31 cellular contexts compared by ENCODE assay signal in genomic region chr7:103947026-103947655, GRCh38. TPM values are rescaled to one million over a fixed set of nuclear protein-coding genes. Genes with fewer than 3 reads are reported as not detected.
"Had no signal": no experiment of that assay in that cellular context is flagged by ENCODE, and none has a peak within 500 bp of the region (broad histone marks: within the 10 kb centered on the region; RNA-seq: fewer than 3 reads in every experiment).

No MANE protein-coding gene starts in this region.

- H3K27me3 ChIP-seq: brain microvascular endothelial cell, esophagus muscularis mucosa, heart right ventricle, left lung, sigmoid colon, uterus had no signal

- ATAC-seq: heart right ventricle; left lung; lower lobe of right lung; natural killer cell treated with Interleukin-12 subunit alpha and Interleukin-12 subunit beta and Interleukin-15 and Interleukin-18, amount 100 ng/mL, for 72 hours; stimulated activated memory B cell treated with anti-CD40 and anti-IgM and Interleukin-4, amounts not matched to agents 10 μg/mL and 1 μg/mL and 100 μg/mL, for 72 hours; stimulated activated naive CD8-positive, alpha-beta T cell treated with anti-CD3 and anti-CD28 coated beads, Interleukin-15, amount 100 ng/mL, for 72 hours had no signal

- H3K4me1 Mint-ChIP-seq: activated naive CD8-positive, alpha-beta T cell treated with anti-CD3 and anti-CD28 coated beads for 36 hours; stimulated activated memory B cell treated with anti-CD40 and anti-IgM and Interleukin-4, amounts not matched to agents 10 μg/mL and 1 μg/mL and 100 μg/mL, for 72 hours; stimulated activated naive CD8-positive, alpha-beta T cell treated with anti-CD3 and anti-CD28 coated beads, Interleukin-15, amount 100 ng/mL, for 72 hours had no signal

- H3K27ac Mint-ChIP-seq: activated naive CD4-positive, alpha-beta T cell treated with anti-CD3 and anti-CD28 coated beads for 36 hours; activated naive CD8-positive, alpha-beta T cell treated with anti-CD3 and anti-CD28 coated beads for 36 hours; activated T-helper 1 cell treated with anti-CD3 and anti-CD28 coated beads, Interleukin-12 subunit alpha, Interleukin-12 subunit beta, Interleukin-2, Interleukin-4 antibody, amounts not matched to agents 30 ng/mL and 10 ng/mL and 1 ng/mL, durations not matched to agents 14 hours and 24 hours and 36 hours; endodermal cell; natural killer cell treated with Interleukin-12 subunit alpha and Interleukin-12 subunit beta and Interleukin-15 and Interleukin-18, amount 100 ng/mL, for 72 hours; stimulated activated memory B cell treated with anti-CD40 and anti-IgM and Interleukin-4, amounts not matched to agents 10 μg/mL and 1 μg/mL and 100 μg/mL, for 72 hours; stimulated activated naive CD8-positive, alpha-beta T cell treated with anti-CD3 and anti-CD28 coated beads, Interleukin-15, amount 100 ng/mL, for 72 hours; T-helper 2 cell treated with Interferon-gamma antibody and Interleukin-4, amounts not matched to agents 5 μg/mL and 100 μg/mL, for 36 hours; type B pancreatic cell had no signal

- H3K9me3 Mint-ChIP-seq: activated naive CD4-positive, alpha-beta T cell treated with anti-CD3 and anti-CD28 coated beads for 36 hours; activated naive CD8-positive, alpha-beta T cell treated with anti-CD3 and anti-CD28 coated beads for 36 hours; activated T-helper 1 cell treated with anti-CD3 and anti-CD28 coated beads, Interleukin-12 subunit alpha, Interleukin-12 subunit beta, Interleukin-2, Interleukin-4 antibody, amounts not matched to agents 30 ng/mL and 10 ng/mL and 1 ng/mL, durations not matched to agents 14 hours and 24 hours and 36 hours; endodermal cell; natural killer cell treated with Interleukin-12 subunit alpha and Interleukin-12 subunit beta and Interleukin-15 and Interleukin-18, amount 100 ng/mL, for 72 hours; stimulated activated memory B cell treated with anti-CD40 and anti-IgM and Interleukin-4, amounts not matched to agents 10 μg/mL and 1 μg/mL and 100 μg/mL, for 72 hours; stimulated activated naive CD8-positive, alpha-beta T cell treated with anti-CD3 and anti-CD28 coated beads, Interleukin-15, amount 100 ng/mL, for 72 hours; T-helper 2 cell treated with Interferon-gamma antibody and Interleukin-4, amounts not matched to agents 5 μg/mL and 100 μg/mL, for 36 hours; type B pancreatic cell had no signal

- H3K4me3 ChIP-seq: esophagus muscularis mucosa, heart right ventricle, left lung, lower lobe of right lung, sigmoid colon, uterus had no signal

- H3K27ac ChIP-seq: brain microvascular endothelial cell, esophagus muscularis mucosa, heart right ventricle, left lung, lower lobe of right lung, sigmoid colon, uterus had no signal

- H3K36me3 Mint-ChIP-seq: activated naive CD8-positive, alpha-beta T cell treated with anti-CD3 and anti-CD28 coated beads for 36 hours; natural killer cell treated with Interleukin-12 subunit alpha and Interleukin-12 subunit beta and Interleukin-15 and Interleukin-18, amount 100 ng/mL, for 72 hours; stimulated activated memory B cell treated with anti-CD40 and anti-IgM and Interleukin-4, amounts not matched to agents 10 μg/mL and 1 μg/mL and 100 μg/mL, for 72 hours; type B pancreatic cell had no signal

- DNase-seq: activated CD4-positive, alpha-beta T cell treated with anti-CD3 and anti-CD28 coated beads for 4 hours; activated CD4-positive, alpha-beta T cell treated with anti-CD3 and anti-CD28 coated beads, Interleukin-2, amount 50 U/mL, for 4 hours; activated effector memory CD4-positive, alpha-beta T cell treated with anti-CD3 and anti-CD28 coated beads, Interleukin-2, amount 50 U/mL, for 16 hours; activated naive CD4-positive, alpha-beta T cell treated with anti-CD3 and anti-CD28 coated beads for 36 hours; activated naive CD8-positive, alpha-beta T cell treated with anti-CD3 and anti-CD28 coated beads for 36 hours; amniotic stem cell; brain microvascular endothelial cell; cortex of kidney; endodermal cell; foreskin melanocyte; heart right ventricle; kidney glomerular epithelial cell; left lung; lower lobe of right lung; mesendoderm; posterior cingulate gyrus; sigmoid colon; small intestine; stimulated activated CD4-positive, alpha-beta T cell treated with anti-CD3 and anti-CD28 coated beads, Interleukin-4, amount 100 ng/mL, for 4 hours; stimulated activated CD8-positive, alpha-beta memory T cell treated with anti-CD3 and anti-CD28 coated beads, Interleukin-4, amount 100 ng/mL, for 48 hours; stimulated activated naive CD8-positive, alpha-beta T cell treated with anti-CD3 and anti-CD28 coated beads, Interleukin-15, amount 100 ng/mL, for 72 hours; substantia nigra; T-helper 1 cell; uterus had no signal

- H3K27me3 Mint-ChIP-seq: stimulated activated memory B cell treated with anti-CD40 and anti-IgM and Interleukin-4, amounts not matched to agents 10 μg/mL and 1 μg/mL and 100 μg/mL, for 72 hours; stimulated activated naive CD8-positive, alpha-beta T cell treated with anti-CD3 and anti-CD28 coated beads, Interleukin-15, amount 100 ng/mL, for 72 hours had no signal

- H3K4me3 Mint-ChIP-seq: activated naive CD4-positive, alpha-beta T cell treated with anti-CD3 and anti-CD28 coated beads for 36 hours; activated naive CD8-positive, alpha-beta T cell treated with anti-CD3 and anti-CD28 coated beads for 36 hours; activated T-helper 1 cell treated with anti-CD3 and anti-CD28 coated beads, Interleukin-12 subunit alpha, Interleukin-12 subunit beta, Interleukin-2, Interleukin-4 antibody, amounts not matched to agents 30 ng/mL and 10 ng/mL and 1 ng/mL, durations not matched to agents 14 hours and 24 hours and 36 hours; endodermal cell; natural killer cell treated with Interleukin-12 subunit alpha and Interleukin-12 subunit beta and Interleukin-15 and Interleukin-18, amount 100 ng/mL, for 72 hours; stimulated activated memory B cell treated with anti-CD40 and anti-IgM and Interleukin-4, amounts not matched to agents 10 μg/mL and 1 μg/mL and 100 μg/mL, for 72 hours; stimulated activated naive CD8-positive, alpha-beta T cell treated with anti-CD3 and anti-CD28 coated beads, Interleukin-15, amount 100 ng/mL, for 72 hours; T-helper 2 cell treated with Interferon-gamma antibody and Interleukin-4, amounts not matched to agents 5 μg/mL and 100 μg/mL, for 36 hours; type B pancreatic cell had no signal

- H3K4me1 ChIP-seq: esophagus muscularis mucosa, heart right ventricle, left lung, lower lobe of right lung, sigmoid colon, uterus had no signal

- H3K9me3 ChIP-seq: esophagus muscularis mucosa, left lung, lower lobe of right lung, sigmoid colon, uterus had no signal

- H3K36me3 ChIP-seq: brain microvascular endothelial cell, esophagus muscularis mucosa, heart right ventricle, left lung, lower lobe of right lung, sigmoid colon, uterus had no signal

RNA-seq across cellular contexts. Expression of gene RELN, which starts 42.3 kb away (rescaled TPM):
- total RNA-seq: activated naive CD4-positive, alpha-beta T cell treated with anti-CD3 and anti-CD28 coated beads for 36 hours; activated naive CD8-positive, alpha-beta T cell treated with anti-CD3 and anti-CD28 coated beads for 36 hours; activated T-helper 1 cell treated with anti-CD3 and anti-CD28 coated beads, Interleukin-12 subunit alpha, Interleukin-12 subunit beta, Interleukin-2, Interleukin-4 antibody, amounts not matched to agents 30 ng/mL and 10 ng/mL and 1 ng/mL, durations not matched to agents 14 hours and 24 hours and 36 hours; chondrocyte; natural killer cell treated with Interleukin-12 subunit alpha and Interleukin-12 subunit beta and Interleukin-15 and Interleukin-18, amount 100 ng/mL, for 72 hours had no signal
